ENCODE assay signal across 25 cellular contexts in the genomic region with DNA sequence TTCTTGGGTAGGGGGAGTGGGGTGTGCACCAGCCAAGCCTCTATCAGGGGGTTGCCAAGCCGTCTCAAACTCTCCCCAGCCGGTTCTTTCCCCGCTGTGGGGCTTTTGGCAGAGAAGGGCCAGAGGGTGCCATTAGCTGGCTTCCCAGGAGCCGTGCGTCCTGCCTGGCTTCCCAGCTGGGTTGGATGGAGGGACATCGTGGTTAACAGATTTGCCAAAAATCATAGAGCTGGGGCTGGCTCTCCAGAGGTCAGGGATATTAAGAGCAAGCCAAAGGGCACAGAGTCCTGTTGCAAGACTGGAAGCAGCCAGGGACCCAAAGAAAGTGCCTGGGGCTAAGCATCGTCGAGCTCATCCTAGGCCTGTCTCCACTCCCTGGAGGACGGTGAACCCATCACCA.
"Had no signal": no experiment of that assay in that cellular context is flagged by ENCODE, and none has a peak within 500 bp of the region (broad histone marks: within the 10 kb centered on the region; RNA-seq: fewer than 3 reads in every experiment).

No MANE protein-coding gene starts in this region.

- H3K4me3 ChIP-seq: colonic mucosa, lung, ovary, psoas muscle, skin epidermis, spleen, thoracic aorta, tibial nerve, upper lobe of left lung had no signal

- H3K9me3 ChIP-seq: colonic mucosa, ovary, psoas muscle, spleen, thoracic aorta, tibial nerve, upper lobe of left lung had no signal

- ATAC-seq: left colon; left ventricle myocardium superior; naive thymus-derived CD8-positive, alpha-beta T cell; psoas muscle; right cardiac atrium; stimulated activated memory B cell treated with anti-CD40 and anti-IgM and Interleukin-4, amounts not matched to agents 10 μg/mL and 1 μg/mL and 100 μg/mL, for 72 hours; stimulated activated naive CD8-positive, alpha-beta T cell treated with anti-CD3 and anti-CD28 coated beads, Interleukin-15, Interleukin-2, amounts not matched to agents 100 U/mL and 50 U/mL, for 24 hours had no signal

- H3K27ac ChIP-seq: colonic mucosa, ovary, psoas muscle, spleen, thoracic aorta, tibial nerve, upper lobe of left lung had no signal

- H3K27me3 ChIP-seq: colonic mucosa, ovary, spleen, tibial nerve, upper lobe of left lung had no signal

- DNase-seq: effector CD8-positive, alpha-beta T cell; endodermal cell; hypothalamus; immature natural killer cell; islet precursor cell; left colon; left ventricle myocardium superior; midbrain; naive thymus-derived CD8-positive, alpha-beta T cell; occipital lobe; ovary; posterior cingulate gyrus; psoas muscle; right cardiac atrium; spleen; stimulated activated CD4-positive, alpha-beta T cell treated with anti-CD3 and anti-CD28 coated beads, Interleukin-4, amount 100 ng/mL, for 4 hours; stimulated activated naive CD8-positive, alpha-beta T cell treated with anti-CD3 and anti-CD28 coated beads, Interleukin-15, Interleukin-2, amounts not matched to agents 100 U/mL and 50 U/mL, for 24 hours; substantia nigra; upper lobe of left lung had no signal

- H3K36me3 ChIP-seq: colonic mucosa, ovary, spleen, thoracic aorta, tibial nerve, upper lobe of left lung had no signal
